Comparison of ENCODE assay signal across 32 cellular contexts in the genomic region with DNA sequence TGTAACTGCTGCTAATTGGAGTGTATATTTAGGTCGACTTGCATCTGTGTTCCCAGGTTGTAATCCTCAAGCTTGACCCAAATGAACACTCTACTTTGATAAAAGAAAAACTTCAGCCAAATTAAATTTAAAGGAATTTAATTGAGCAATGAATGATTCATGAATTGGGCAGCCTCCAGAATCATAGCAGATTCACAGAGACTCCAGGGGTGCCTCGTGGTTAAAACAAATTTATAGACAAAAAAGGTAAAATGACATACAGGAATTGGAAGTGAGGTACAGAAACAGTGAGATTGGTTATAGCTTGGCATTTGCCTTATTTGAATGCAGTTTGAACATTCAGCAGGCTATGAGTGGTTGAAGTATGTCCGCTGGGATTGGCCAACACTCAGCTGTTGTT. TPM values are rescaled to one million over a fixed set of nuclear protein-coding genes. Genes with fewer than 3 reads are reported as not detected.
DNase-seq lines count a peak whose midpoint lies in the region; ATAC-seq, FAIRE-seq and TF ChIP-seq lines count a peak whose summit lies in the region.
"Had no signal": no experiment of that assay in that cellular context is flagged by ENCODE, and none has a peak within 500 bp of the region (broad histone marks: within the 10 kb centered on the region; RNA-seq: fewer than 3 reads in every experiment).

No MANE protein-coding gene starts in this region.

- H3K36me3 ChIP-seq in PC-3 (ENCODE audit: low read depth, low read length), result no peaks in the 10 kb centered on the region
- H3K36me3 ChIP-seq in bronchial epithelial cell (ENCODE audit: control insufficient read depth, insufficient read depth, low read length), result no peaks in the 10 kb centered on the region
- H3K36me3 ChIP-seq in mesenchymal stem cell (ENCODE audit: control insufficient read depth in 1 of 2, insufficient read depth in 2 of 2, low read depth in 1 of 2, low read length in 2 of 2), result no peaks in the 10 kb centered on the region
- H3K36me3 ChIP-seq: gastrocnemius medialis had no signal

- no peak overlapping the region for H2BK15ac ChIP-seq in mesenchymal stem cell (ENCODE audit: low read depth, poor library complexity, severe bottlenecking)

- intact Hi-C loops in PC-3 (cut with micrococcal nuclease), result no loop called here

- peaks cover 3% of the 10 kb centered on the region for H3K9me3 Mint-ChIP-seq in activated T-helper 17 cell treated with anti-CD3 and anti-CD28 coated beads, Interleukin-2, amount 50 U/mL, for 72 hours
- H3K9me3 Mint-ChIP-seq: activated naive CD8-positive, alpha-beta T cell treated with anti-CD3 and anti-CD28 coated beads for 36 hours; memory B cell had no signal

- H3K9me2 ChIP-seq in PC-3 (replicated peaks; ENCODE audit: low read length), result no peaks in the 10 kb centered on the region

- H3K4me3 Mint-ChIP-seq in activated T-helper 17 cell treated with anti-CD3 and anti-CD28 coated beads, Interleukin-2, amount 50 U/mL, for 72 hours, result no peak overlapping the region
- H3K4me3 Mint-ChIP-seq: activated naive CD8-positive, alpha-beta T cell treated with anti-CD3 and anti-CD28 coated beads for 36 hours; CD14-positive monocyte; memory B cell had no signal

- H4K91ac ChIP-seq in mesenchymal stem cell (ENCODE audit: low read length), result no peak overlapping the region

- H3K27ac ChIP-seq in PC-3 (ENCODE audit: low read length) (no peak overlapping the region), mesenchymal stem cell (ENCODE audit: low read length, poor library complexity, severe bottlenecking) (no peak overlapping the region)
- H3K27ac ChIP-seq: body of pancreas, gastrocnemius medialis, HL-60, SK-N-MC, testis, VCaP had no signal

- TF ChIP-seq POLR2A in H54 (IDR thresholded peaks at IDR 0.05; ENCODE audit: low read depth, low read length), result no peak

- H3K27me3 Mint-ChIP-seq in activated T-helper 17 cell treated with anti-CD3 and anti-CD28 coated beads, Interleukin-2, amount 50 U/mL, for 72 hours, result no peaks in the 10 kb centered on the region
- H3K27me3 Mint-ChIP-seq: activated naive CD8-positive, alpha-beta T cell treated with anti-CD3 and anti-CD28 coated beads for 36 hours; memory B cell had no signal

- H2BK5ac ChIP-seq in mesenchymal stem cell (ENCODE audit: low read depth, low read length, poor library complexity, severe bottlenecking), result no peak overlapping the region

- H3K4me1 ChIP-seq in PC-3 (ENCODE audit: insufficient read depth, low read length) (peaks cover 8% of the 10 kb centered on the region), mesenchymal stem cell (ENCODE audit: control insufficient read depth, insufficient read depth, low read depth, low read length) (no peaks in the 10 kb centered on the region)
- H3K4me1 ChIP-seq: body of pancreas, gastrocnemius medialis had no signal

- no peak for TF ChIP-seq CTCF in PC-3 (conservative IDR thresholded peaks at IDR 0.05; ENCODE audit: low read depth, low read length)
- no peak for TF ChIP-seq CTCF in bronchial epithelial cell (IDR thresholded peaks at IDR 0.05; ENCODE audit: insufficient read depth, low read length, severe bottlenecking)
- TF ChIP-seq CTCF in omental fat pad (IDR thresholded peaks at IDR 0.05), result no peak

- no peak overlapping the region for H3K9ac ChIP-seq in PC-3 (ENCODE audit: low read length)
- no peak overlapping the region for H3K9ac ChIP-seq in mesenchymal stem cell (ENCODE audit: low read length)

- H3K79me2 ChIP-seq in PC-3 (ENCODE audit: low read length), result no peaks in the 10 kb centered on the region

- no peak overlapping the region for H2AK5ac ChIP-seq in mesenchymal stem cell (ENCODE audit: low read length, severe bottlenecking)

- DNase-seq in H54 (ENCODE audit: insufficient read length, low spot score), result no peak
- DNase-seq in PC-3, result peak; percentile 44
- peak; percentile 33 for DNase-seq in bronchial epithelial cell (ENCODE audit: low read depth)
- no peak for DNase-seq in omental fat pad (ENCODE audit: low spot score)
- DNase-seq in mesenchymal stem cell, result no peak
- DNase-seq: activated CD4-positive, alpha-beta T cell treated with anti-CD3 and anti-CD28 coated beads for 4 hours; activated effector memory CD4-positive, alpha-beta T cell treated with Interleukin-2 at 50 U/mL for 16 hours; activated naive CD8-positive, alpha-beta T cell treated with anti-CD3 and anti-CD28 coated beads for 36 hours; activated T-cell treated with anti-CD3 and anti-CD28 coated beads for 4 hours; body of pancreas; DMS79; effector CD4-positive, alpha-beta T cell; gastrocnemius medialis; NCI-H1092 treated with DMSO at 0.1 percent for 48 hours; NCI-H187 treated with DMSO at 0.1 percent for 48 hours; NCI-H69; stimulated activated naive CD8-positive, alpha-beta T cell treated with anti-CD3 and anti-CD28 coated beads, Interleukin-15, Interleukin-2, amounts not matched to agents 100 U/mL and 50 U/mL, for 24 hours; T-helper 2 cell; testis had no signal

- no peak overlapping the region for H4K8ac ChIP-seq in mesenchymal stem cell (ENCODE audit: low read length)

- no peaks in the 10 kb centered on the region for H4K20me1 ChIP-seq in PC-3 (ENCODE audit: low read length)

- CTCF ChIA-PET in PC-3 (lab: Charles Lee), result interaction anchor here (0.6 kb wide), 1 partner anchor 1455 kb away, joined by 3 read pairs; no protein-coding TSS in a partner anchor

- H3K27ac Mint-ChIP-seq in activated T-helper 17 cell treated with anti-CD3 and anti-CD28 coated beads, Interleukin-2, amount 50 U/mL, for 72 hours, result no peak overlapping the region
- H3K27ac Mint-ChIP-seq: activated naive CD8-positive, alpha-beta T cell treated with anti-CD3 and anti-CD28 coated beads for 36 hours; CD14-positive monocyte; memory B cell had no signal

- H3K4ac ChIP-seq in mesenchymal stem cell (ENCODE audit: low read depth in 1 of 2, low read length in 2 of 2), result no peak overlapping the region

- no peak overlapping the region for H3K18ac ChIP-seq in mesenchymal stem cell (ENCODE audit: low read depth in 1 of 2, low read length in 2 of 2)

- no peaks in the 10 kb centered on the region for H3K9me3 ChIP-seq in PC-3 (ENCODE audit: low read length)
- H3K9me3 ChIP-seq in mesenchymal stem cell (ENCODE audit: control insufficient read depth, low read length), result no peaks in the 10 kb centered on the region
- H3K9me3 ChIP-seq: body of pancreas, gastrocnemius medialis, testis had no signal

- FAIRE-seq in H54 (lab: Jason Lieb, UNC) (peak; percentile 76), bronchial epithelial cell (lab: Jason Lieb, UNC) (no peak)

- H3K36me3 Mint-ChIP-seq in activated T-helper 17 cell treated with anti-CD3 and anti-CD28 coated beads, Interleukin-2, amount 50 U/mL, for 72 hours (ENCODE audit: low read depth), result no peaks in the 10 kb centered on the region
- H3K36me3 Mint-ChIP-seq: activated naive CD8-positive, alpha-beta T cell treated with anti-CD3 and anti-CD28 coated beads for 36 hours; CD14-positive monocyte; memory B cell had no signal

- H2BK12ac ChIP-seq in mesenchymal stem cell (ENCODE audit: low read length in 2 of 2), result no peak overlapping the region

- BruUV-seq in PC-3 (replicated peaks; lab: Mats Ljungman, UMichigan), result no TSS peak

- H3K27me3 ChIP-seq in PC-3 (ENCODE audit: low read length) (no peaks in the 10 kb centered on the region), bronchial epithelial cell (ENCODE audit: control insufficient read depth, insufficient read depth, low read length) (no peaks in the 10 kb centered on the region), mesenchymal stem cell (ENCODE audit: control insufficient read depth in 1 of 2, insufficient read depth in 1 of 2, low read length in 2 of 2) (no peaks in the 10 kb centered on the region)
- H3K27me3 ChIP-seq: body of pancreas, gastrocnemius medialis, testis had no signal

- ATAC-seq in PC-3 (no peak; the same call in 1 of the 2 replicates), omental fat pad (ENCODE audit: low FRiP score) (peak; percentile 55), HG03095 (IDR thresholded peaks at IDR 0.05; ENCODE audit: unreplicated experiment) (no peak), GM21526 (IDR thresholded peaks at IDR 0.05; ENCODE audit: low FRiP score, unreplicated experiment) (no peak)
- ATAC-seq in activated T-helper 17 cell treated with anti-CD3 and anti-CD28 coated beads, Interleukin-2, amount 50 U/mL, for 72 hours (replicated peaks), result no peak
- ATAC-seq: body of pancreas; gastrocnemius medialis; sciatic nerve; stimulated activated naive CD8-positive, alpha-beta T cell treated with anti-CD3 and anti-CD28 coated beads, Interleukin-15, Interleukin-2, amounts not matched to agents 100 U/mL and 50 U/mL, for 24 hours had no signal

- no peaks in the 10 kb centered on the region for H3K79me1 ChIP-seq in mesenchymal stem cell (replicated peaks; ENCODE audit: low read length, poor library complexity, severe bottlenecking)

- no peak overlapping the region for H3K23ac ChIP-seq in mesenchymal stem cell (ENCODE audit: low read length in 2 of 2)

- no peak overlapping the region for H3K4me2 ChIP-seq in PC-3 (ENCODE audit: low read length)
- H3K4me2 ChIP-seq in mesenchymal stem cell (ENCODE audit: low read length, poor library complexity, severe bottlenecking), result no peak overlapping the region

- POLR2A ChIA-PET in PC-3 (lab: Charles Lee; ENCODE audit: unreplicated experiment), result no interaction called here

- no peak overlapping the region for H3K14ac ChIP-seq in mesenchymal stem cell (ENCODE audit: low read length in 2 of 2)

- 94% methylated on average over 3 of the region's 3 CpGs for WGBS in mesenchymal stem cell

- H3F3A ChIP-seq in PC-3 (ENCODE audit: low read length, unreplicated experiment), result no peaks in the 10 kb centered on the region

- no peaks in the 10 kb centered on the region for H3K4me1 Mint-ChIP-seq in activated T-helper 17 cell treated with anti-CD3 and anti-CD28 coated beads, Interleukin-2, amount 50 U/mL, for 72 hours
- H3K4me1 Mint-ChIP-seq: activated naive CD8-positive, alpha-beta T cell treated with anti-CD3 and anti-CD28 coated beads for 36 hours; CD14-positive monocyte; memory B cell had no signal

- H3K4me3 ChIP-seq in PC-3 (ENCODE audit: low read length), result no peak overlapping the region
- H3K4me3 ChIP-seq in bronchial epithelial cell (ENCODE audit: low read depth, low read length), result no peak overlapping the region
- H3K4me3 ChIP-seq in mesenchymal stem cell (ENCODE audit: insufficient read depth in 1 of 2, low read depth in 1 of 2, low read length in 2 of 2), result no peak overlapping the region
- H3K4me3 ChIP-seq: body of pancreas, gastrocnemius medialis, SK-N-MC, testis had no signal

- H2BK120ac ChIP-seq in mesenchymal stem cell (ENCODE audit: low read depth, low read length), result no peak overlapping the region

- H2AFZ ChIP-seq in PC-3 (ENCODE audit: low read length), result no peak overlapping the region
- no peak overlapping the region for H2AFZ ChIP-seq in mesenchymal stem cell (ENCODE audit: low read depth, low read length)

RNA-seq across cellular contexts. Expression of a gene that starts 21.6 kb away (rescaled TPM):
- total RNA-seq in PC-3 (2014; rRNA removed), result not detected in 2 replicates
- total RNA-seq in bronchial epithelial cell, result not detected in 2 replicates
- total RNA-seq in omental fat pad, result not detected
- polyA plus RNA-seq in mesenchymal stem cell (2013, experiment 1 of 2), result not detected
- polyA plus RNA-seq in mesenchymal stem cell (2013, experiment 2 of 2), result not detected
- total RNA-seq in activated T-helper 17 cell treated with anti-CD3 and anti-CD28 coated beads, Interleukin-2, amount 50 U/mL, for 72 hours, result not detected
- total RNA-seq: activated naive CD8-positive, alpha-beta T cell treated with anti-CD3 and anti-CD28 coated beads for 36 hours; body of pancreas; epithelial cell of proximal tubule; gastrocnemius medialis; myocyte; posterior vena cava; sciatic nerve; urinary bladder had no signal
- polyA plus RNA-seq: CD14-positive monocyte, urinary bladder had no signal

RNA-seq across cellular contexts. Expression of a gene that starts 36.6 kb away (rescaled TPM):
- not detected in 2 replicates for total RNA-seq in PC-3 (2014; rRNA removed)
- not detected in 2 replicates for total RNA-seq in bronchial epithelial cell
- total RNA-seq in omental fat pad, result not detected
- polyA plus RNA-seq in mesenchymal stem cell (2013, experiment 1 of 2), result not detected
- polyA plus RNA-seq in mesenchymal stem cell (2013, experiment 2 of 2), result not detected
- not detected for total RNA-seq in activated T-helper 17 cell treated with anti-CD3 and anti-CD28 coated beads, Interleukin-2, amount 50 U/mL, for 72 hours
- total RNA-seq: activated naive CD8-positive, alpha-beta T cell treated with anti-CD3 and anti-CD28 coated beads for 36 hours; body of pancreas; epithelial cell of proximal tubule; gastrocnemius medialis; myocyte; posterior vena cava; sciatic nerve; urinary bladder had no signal
- polyA plus RNA-seq: CD14-positive monocyte, urinary bladder had no signal

Comparison
In these comparisons a context has a peak if more than half of its experiments do, and no peak if none do; other contexts are left out.
1. DNase-seq: peak in PC-3 (single experiment) and bronchial epithelial cell (single experiment); none in H54 (single experiment), omental fat pad (single experiment) and mesenchymal stem cell (single experiment).